1 cellular context compared by ENCODE assay signal in genomic region chr12:4287325-4288290, GRCh38.
TF ChIP-seq lines count a peak whose summit lies in the region.

No MANE protein-coding gene starts in this region.

TF ChIP-seq in K562, 482 proteins besides CTCF, POLR2A, EP300 and RAD21:
- TF ChIP-seq SUPT5H (IDR thresholded peaks at IDR 0.05), result peak; percentile 2; the same call in 1 of the 2 replicates
- TF ChIP-seq ZBTB40 (IDR thresholded peaks at IDR 0.05), result no peak
- TF ChIP-seq ZBTB40 (CRISPR knock-in tag; IDR thresholded peaks at IDR 0.05), result no peak
